7 cellular contexts compared by ENCODE assay signal in the genomic region with DNA sequence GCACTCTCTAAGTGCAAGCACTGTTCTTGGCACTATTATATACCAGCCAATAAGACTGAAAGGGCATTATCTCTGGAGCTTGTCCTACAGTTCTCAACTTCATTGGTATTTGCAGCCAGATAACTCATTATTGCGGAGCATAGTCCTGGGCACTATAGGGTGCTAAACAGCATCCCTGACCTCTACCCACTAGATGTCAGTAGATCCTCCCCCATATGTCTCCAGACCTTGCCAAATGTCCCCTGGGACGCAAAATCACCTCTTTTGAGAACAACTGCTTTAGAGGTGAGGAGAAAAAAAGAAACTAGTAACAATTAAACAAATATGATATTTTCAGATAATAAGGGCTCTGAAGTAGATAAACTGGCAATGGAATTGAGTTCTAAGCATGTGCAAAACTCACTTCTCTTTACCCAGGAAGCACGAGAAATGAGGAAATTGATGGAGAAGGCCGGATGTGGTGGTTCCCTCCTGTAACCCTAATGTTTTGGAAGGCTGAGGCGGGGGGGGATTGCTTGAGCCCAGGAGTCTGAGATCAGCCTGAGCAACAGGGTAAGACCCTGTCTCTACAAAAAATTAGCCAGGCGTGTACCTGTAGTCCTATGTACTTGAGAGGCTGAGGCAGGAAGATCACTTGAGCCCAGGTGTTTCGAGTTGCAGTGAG.
DNase-seq lines count a peak whose midpoint lies in the region; ATAC-seq and TF ChIP-seq lines count a peak whose summit lies in the region.

No MANE protein-coding gene starts in this region.

- H4K20me1 ChIP-seq in MM.1S (ENCODE audit: insufficient read depth, low read length): no peaks in the 10 kb centered on the region

- no peak overlapping the region for H3K4me3 Mint-ChIP-seq in central memory CD8-positive, alpha-beta T cell

- no peak overlapping the region for H2AFZ ChIP-seq in MM.1S (ENCODE audit: low read length)

- no peaks in the 10 kb centered on the region for H3K27me3 Mint-ChIP-seq in central memory CD8-positive, alpha-beta T cell

- no peaks in the 10 kb centered on the region for H3K9me3 Mint-ChIP-seq in central memory CD8-positive, alpha-beta T cell

- no peak overlapping the region for H3K27ac ChIP-seq in MM.1S (ENCODE audit: low read length)

- H3K27ac Mint-ChIP-seq in central memory CD8-positive, alpha-beta T cell (ENCODE audit: low read depth): peak overlapping the region; percentile 66

- TF ChIP-seq POLR2A in GM18505 (IDR thresholded peaks at IDR 0.05; ENCODE audit: borderline replicate concordance, extremely low read depth, insufficient read depth, insufficient read length): no peak

- peaks cover 27% of the 10 kb centered on the region for H3K4me1 Mint-ChIP-seq in central memory CD8-positive, alpha-beta T cell

- TF ChIP-seq CTCF in MM.1S (IDR thresholded peaks at IDR 0.05; ENCODE audit: low read length) (peak; percentile 56), retinal pigment epithelial cell (conservative IDR thresholded peaks at IDR 0.05; ENCODE audit: low read depth, low read length) (peak; percentile 41)

- no peaks in the 10 kb centered on the region for H3K79me2 ChIP-seq in MM.1S (ENCODE audit: low read length)

- H3K27me3 ChIP-seq in MM.1S (replicated peaks; ENCODE audit: insufficient read depth, low read length): no peaks in the 10 kb centered on the region

- ATAC-seq in GM18505 (IDR thresholded peaks at IDR 0.05; ENCODE audit: unreplicated experiment) (peak; percentile 46), GM21786 (IDR thresholded peaks at IDR 0.05; ENCODE audit: unreplicated experiment) (peak; percentile 57)
- peak; percentile 29 for ATAC-seq in central memory CD8-positive, alpha-beta T cell (replicated peaks; ENCODE audit: extremely low read depth, poor library complexity, severe bottlenecking)

- peaks cover 3% of the 10 kb centered on the region for H3K36me3 Mint-ChIP-seq in central memory CD8-positive, alpha-beta T cell (ENCODE audit: insufficient read depth)

- H3K4me3 ChIP-seq in MM.1S (ENCODE audit: low read length) (no peak overlapping the region), retinal pigment epithelial cell (ENCODE audit: low read length) (no peak overlapping the region)

- H3K9me3 ChIP-seq in MM.1S (replicated peaks; ENCODE audit: insufficient read depth, low read length): no peaks in the 10 kb centered on the region

- peaks cover 30% of the 10 kb centered on the region for H3F3A ChIP-seq in MM.1S (ENCODE audit: insufficient read depth, low read length)

- no peak overlapping the region for H3K4me2 ChIP-seq in MM.1S (ENCODE audit: low read depth, low read length)

- no peak for DNase-seq in MM.1S
- no peak for DNase-seq in central memory CD8-positive, alpha-beta T cell (ENCODE audit: low spot score in 2 of 2)
- DNase-seq in retinal pigment epithelial cell (ENCODE audit: low read depth): no peak
- no peak for DNase-seq in NCI-H2196 (lab: John Stamatoyannopoulos, UW; ENCODE audit: unreplicated experiment)
- DNase-seq in activated CD8-positive, alpha-beta memory T cell treated with anti-CD3 and anti-CD28 coated beads, Interleukin-2, amount 50 U/mL, for 4 hours: no peak

- no peaks in the 10 kb centered on the region for H3K36me3 ChIP-seq in MM.1S (replicated peaks; ENCODE audit: insufficient read depth, low read length)

- H3K9ac ChIP-seq in MM.1S (ENCODE audit: low read length): no peak overlapping the region

- H3K4me1 ChIP-seq in MM.1S (ENCODE audit: low read length): peaks cover 59% of the 10 kb centered on the region

- H3K9me2 ChIP-seq in MM.1S (replicated peaks; ENCODE audit: insufficient read depth, low read length): no peaks in the 10 kb centered on the region
